Comparison of ENCODE assay signal across 8 cellular contexts in the genomic region with DNA sequence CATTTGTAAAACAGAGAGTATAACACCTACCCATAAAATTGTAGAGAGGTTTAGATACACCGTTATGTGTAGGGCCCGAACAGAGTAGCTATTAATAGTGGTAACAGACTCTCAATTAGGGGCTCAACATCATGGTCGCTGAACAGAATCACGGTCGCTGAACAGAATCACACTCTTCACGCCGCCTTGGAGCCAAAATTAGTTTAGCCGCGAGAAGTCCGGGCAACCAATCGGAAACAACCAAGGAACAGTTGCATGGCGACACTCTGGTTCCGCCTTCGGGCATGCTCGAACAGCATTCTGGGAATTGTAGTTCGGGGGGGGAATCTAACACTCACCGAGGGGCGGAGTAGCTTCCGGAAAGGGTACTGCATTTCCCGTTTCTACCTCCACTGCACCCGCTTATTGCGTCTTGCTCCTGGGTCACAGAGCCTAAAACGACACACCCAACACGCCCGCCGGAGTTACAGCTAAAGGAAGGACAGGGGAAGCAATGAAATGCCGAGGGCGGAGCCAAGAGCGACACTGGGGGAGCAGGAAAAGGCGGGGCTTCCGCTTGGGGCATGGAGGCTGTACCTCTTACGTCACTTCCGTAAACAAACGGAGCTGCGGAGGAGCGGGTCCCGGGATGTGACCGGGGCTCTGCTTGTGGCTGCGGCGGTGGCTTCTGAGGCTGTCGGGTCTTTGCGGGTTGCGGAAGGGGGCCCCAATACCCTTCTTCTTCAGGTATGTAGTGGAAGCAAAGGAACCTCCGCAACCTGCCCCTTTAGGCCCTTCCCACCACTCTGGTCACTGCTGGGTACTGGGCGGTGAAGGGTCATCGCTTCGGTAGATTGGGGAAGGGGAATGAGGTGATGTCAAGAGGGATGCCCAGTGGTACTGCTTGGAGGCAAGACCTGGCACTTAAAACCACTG. TPM values are rescaled to one million over a fixed set of nuclear protein-coding genes. Genes with fewer than 3 reads are reported as not detected.
DNase-seq lines count a peak whose midpoint lies in the region; ATAC-seq and TF ChIP-seq lines count a peak whose summit lies in the region.

A gene (plus strand): TSS at position 593 of the 915 bp plus-strand sequence. CDS start 2,352 bp downstream, outside the sequence.

- no peaks in the 10 kb centered on the region for H3F3A ChIP-seq in SU-DHL-6 (ENCODE audit: insufficient read depth)

- H3K4me3 Mint-ChIP-seq in activated naive CD8-positive, alpha-beta T cell treated with anti-CD3 and anti-CD28 coated beads, Interleukin-2, amount 10 ng/mL, durations not matched to agents 7 days and 5 days: peak within 1 kb of the TSS; percentile 98
- H3K4me3 Mint-ChIP-seq in osteocyte (ENCODE audit: unreplicated experiment): peak within 1 kb of the TSS; percentile 99

- H3K27me3 ChIP-seq in SU-DHL-6 (ENCODE audit: low read length) (no peaks in the 10 kb centered on the region), thymus (ENCODE audit: control insufficient read depth, insufficient read depth) (no peaks in the 10 kb centered on the region)

- H3K9me3 ChIP-seq in SU-DHL-6 (ENCODE audit: insufficient read depth, low read length): no peaks in the 10 kb centered on the region
- no peaks in the 10 kb centered on the region for H3K9me3 ChIP-seq in thymus (ENCODE audit: control insufficient read depth)

- H3K36me3 ChIP-seq in SU-DHL-6 (ENCODE audit: low read length) (no peaks in the 10 kb centered on the region), thymus (ENCODE audit: control insufficient read depth, insufficient read depth) (no peaks in the 10 kb centered on the region)

- under 1% methylated on average over 47 of the region's 47 CpGs for WGBS in thymus

- H3K79me2 ChIP-seq in SU-DHL-6 (ENCODE audit: insufficient read depth, low read length): no peaks in the 10 kb centered on the region; the same call in 1 of the 2 replicates

- H3K9me2 ChIP-seq in SU-DHL-6 (replicated peaks; ENCODE audit: insufficient read depth, low read length): no peaks in the 10 kb centered on the region

- H3K4me1 Mint-ChIP-seq in activated naive CD8-positive, alpha-beta T cell treated with anti-CD3 and anti-CD28 coated beads, Interleukin-2, amount 10 ng/mL, durations not matched to agents 7 days and 5 days: peaks cover 15% of the 10 kb centered on the region
- peaks cover 17% of the 10 kb centered on the region for H3K4me1 Mint-ChIP-seq in osteocyte (ENCODE audit: unreplicated experiment)

- POLR2A ChIA-PET in activated naive CD8-positive, alpha-beta T cell treated with anti-CD3 and anti-CD28 coated beads, Interleukin-2, amount 10 ng/mL, durations not matched to agents 7 days and 5 days (lab: Charles Lee): interaction anchor here (0.7 to 1.9 kb wide), 4 partner anchors 10 to 601 kb away, joined by 3 to 8 read pairs (median 4); a partner anchor contains a TSS

- peaks cover 10% of the 10 kb centered on the region for H3K4me1 ChIP-seq in thymus (ENCODE audit: control insufficient read depth, insufficient read depth, low read length)

- TF ChIP-seq CTCF in SU-DHL-6 (IDR thresholded peaks at IDR 0.05; ENCODE audit: insufficient read depth, low read length, poor library complexity, severe bottlenecking) (no peak), osteocyte (IDR thresholded peaks at IDR 0.05) (no peak)

- peak within 1 kb of the TSS; percentile 88 for H2AFZ ChIP-seq in SU-DHL-6 (ENCODE audit: low read depth, low read length, severe bottlenecking)

- peak; percentile 56 for TF ChIP-seq POLR2A in GM10847 (IDR thresholded peaks at IDR 0.05; ENCODE audit: extremely low read depth, insufficient read length)

- peak within 1 kb of the TSS; percentile 84 for H3K4me3 ChIP-seq in SU-DHL-6 (ENCODE audit: insufficient read depth, low read length, poor library complexity, severe bottlenecking)
- peak within 1 kb of the TSS; percentile 65 for H3K4me3 ChIP-seq in thymus (ENCODE audit: low read length)

- H3K4me2 ChIP-seq in SU-DHL-6 (ENCODE audit: low read depth, low read length, poor library complexity, severe bottlenecking): peak within 1 kb of the TSS; percentile 87

- DNase-seq in NCI-H128 (lab: John Stamatoyannopoulos, UW; ENCODE audit: unreplicated experiment): peak; percentile 90
- peak; percentile 91 for DNase-seq in activated naive CD8-positive, alpha-beta T cell treated with anti-CD3 and anti-CD28 coated beads, Interleukin-2, amount 10 ng/mL, durations not matched to agents 7 days and 5 days
- DNase-seq in head of caudate nucleus: peak; percentile 89 to 98 (median 95)
- DNase-seq in osteocyte (ENCODE audit: extremely low spot score, unreplicated experiment): peak; percentile 97

- H3K27ac ChIP-seq in SU-DHL-6 (ENCODE audit: low read depth, low read length) (peak within 1 kb of the TSS; percentile 91), thymus (ENCODE audit: low read depth) (peak within 1 kb of the TSS; percentile 99)

- no peaks in the 10 kb centered on the region for H3K27me3 Mint-ChIP-seq in activated naive CD8-positive, alpha-beta T cell treated with anti-CD3 and anti-CD28 coated beads, Interleukin-2, amount 10 ng/mL, durations not matched to agents 7 days and 5 days
- H3K27me3 Mint-ChIP-seq in osteocyte (ENCODE audit: unreplicated experiment): no peaks in the 10 kb centered on the region

- ATAC-seq in HG02678 (IDR thresholded peaks at IDR 0.05; ENCODE audit: unreplicated experiment): peak; percentile 93
- ATAC-seq in activated naive CD8-positive, alpha-beta T cell treated with anti-CD3 and anti-CD28 coated beads, Interleukin-2, amount 10 ng/mL, durations not matched to agents 7 days and 5 days (ENCODE audit: low read depth): peak; percentile 91

- peaks cover 2% of the 10 kb centered on the region for H3K36me3 Mint-ChIP-seq in activated naive CD8-positive, alpha-beta T cell treated with anti-CD3 and anti-CD28 coated beads, Interleukin-2, amount 10 ng/mL, durations not matched to agents 7 days and 5 days
- H3K36me3 Mint-ChIP-seq in osteocyte (ENCODE audit: unreplicated experiment): peaks cover 10% of the 10 kb centered on the region

- H4K20me1 ChIP-seq in SU-DHL-6 (ENCODE audit: low read depth, low read length): no peaks in the 10 kb centered on the region

- H3K9me3 Mint-ChIP-seq in activated naive CD8-positive, alpha-beta T cell treated with anti-CD3 and anti-CD28 coated beads, Interleukin-2, amount 10 ng/mL, durations not matched to agents 7 days and 5 days: no peaks in the 10 kb centered on the region
- H3K9me3 Mint-ChIP-seq in osteocyte (ENCODE audit: unreplicated experiment): no peaks in the 10 kb centered on the region

- H3K27ac Mint-ChIP-seq in activated naive CD8-positive, alpha-beta T cell treated with anti-CD3 and anti-CD28 coated beads, Interleukin-2, amount 10 ng/mL, durations not matched to agents 7 days and 5 days: peak within 1 kb of the TSS; percentile 100
- peak within 1 kb of the TSS; percentile 100 for H3K27ac Mint-ChIP-seq in osteocyte (ENCODE audit: unreplicated experiment)

- peak within 1 kb of the TSS; percentile 85 for H3K9ac ChIP-seq in SU-DHL-6 (ENCODE audit: low read length)

- intact Hi-C loops in head of caudate nucleus (cut with DNase I): no loop called here

RNA-seq across cellular contexts. Expression of the gene that starts here (rescaled TPM):
- total RNA-seq in activated naive CD8-positive, alpha-beta T cell treated with anti-CD3 and anti-CD28 coated beads, Interleukin-2, amount 10 ng/mL, durations not matched to agents 7 days and 5 days: 10 to 100 TPM; 26.5 to 26.9 TPM
- total RNA-seq in osteocyte: 11.7 and 12.9 TPM in 2 replicates
- 60.3 TPM for polyA plus RNA-seq in thymus

Comparison
In these comparisons a context has a peak if more than half of its experiments do, and no peak if none do; other contexts are left out.
1. Peak in every context shown above with its lines: DNase-seq, ATAC-seq, H3K4me3 ChIP-seq and H3K27ac ChIP-seq.